26 cellular contexts compared by ENCODE assay signal in genomic region chr6:97473979-97474378, GRCh38.
"Had no signal": no experiment of that assay in that cellular context is flagged by ENCODE, and none has a peak within 500 bp of the region (broad histone marks: within the 10 kb centered on the region; RNA-seq: fewer than 3 reads in every experiment).

No MANE protein-coding gene starts in this region.

- DNase-seq: activated B cell treated with CpG ODN at 0.5 μM for 24 hours; activated CD4-positive, alpha-beta memory T cell treated with anti-CD3 and anti-CD28 coated beads for 36 hours; activated CD4-positive, alpha-beta T cell treated with anti-CD3 and anti-CD28 coated beads, Interleukin-2, amount 10 ng/mL, durations not matched to agents 7 days and 5 days; activated CD8-positive, alpha-beta memory T cell treated with anti-CD3 and anti-CD28 coated beads for 24 hours; activated effector memory CD4-positive, alpha-beta T cell treated with anti-CD3 and anti-CD28 coated beads, Interleukin-2, amount 50 U/mL, for 16 hours; activated naive CD4-positive, alpha-beta T cell treated with Interleukin-2 at 50 U/mL for 16 hours; activated naive CD8-positive, alpha-beta T cell treated with anti-CD3 and anti-CD28 coated beads, Interleukin-2, amount 50 U/mL, for 24 hours; activated T-cell treated with anti-CD3 and anti-CD28 coated beads, Interleukin-2, amount 50 U/mL, for 4 hours; amniotic stem cell; MM.1S; NCI-H1105 treated with DMSO at 0.1 percent for 48 hours; NCI-H1436 treated with DMSO at 0.1 percent for 48 hours; NCI-H187; NCI-H2081; NCI-H446; NCI-H524 treated with DMSO at 0.1 percent for 48 hours; NCI-H748 treated with DMSO at 0.1 percent for 48 hours; SHP77 treated with DMSO at 0.1 percent for 48 hours; T-cell; T-helper 2 cell; T1000 had no signal

- H3K4me3 ChIP-seq: ascending aorta had no signal

- H3K27me3 Mint-ChIP-seq: activated B cell treated with CpG ODN at 0.5 μM for 24 hours; central memory CD8-positive, alpha-beta T cell had no signal

- H3K9me3 ChIP-seq: ascending aorta had no signal

- H3K27ac ChIP-seq: ascending aorta had no signal

- FAIRE-seq: RCC 7860, TTC549 had no signal

- ATAC-seq: activated naive CD4-positive, alpha-beta T cell treated with anti-CD3 and anti-CD28 coated beads, Interleukin-2, amount 50 U/mL, for 72 hours; activated naive CD8-positive, alpha-beta T cell treated with anti-CD3 and anti-CD28 coated beads, Interleukin-2, amount 50 U/mL, for 24 hours; activated T-cell treated with anti-CD3 and anti-CD28 coated beads, Interleukin-2, amount 50 U/mL, for 4 hours; T-cell had no signal

- H3K9me3 Mint-ChIP-seq: activated B cell treated with CpG ODN at 0.5 μM for 24 hours; activated CD4-positive, alpha-beta memory T cell treated with anti-CD3 and anti-CD28 coated beads for 36 hours; activated CD4-positive, alpha-beta T cell treated with anti-CD3 and anti-CD28 coated beads, Interleukin-2, amount 10 ng/mL, durations not matched to agents 7 days and 5 days; activated naive CD4-positive, alpha-beta T cell treated with anti-CD3 and anti-CD28 coated beads, Interleukin-2, amount 50 U/mL, for 72 hours; activated naive CD8-positive, alpha-beta T cell treated with anti-CD3 and anti-CD28 coated beads, Interleukin-2, amount 50 U/mL, for 24 hours; activated T-cell treated with anti-CD3 and anti-CD28 coated beads, Interleukin-2, amount 50 U/mL, for 4 hours; central memory CD8-positive, alpha-beta T cell had no signal

- H3K36me3 ChIP-seq: ascending aorta had no signal

- H3K27me3 ChIP-seq: ascending aorta had no signal

- H3K27ac Mint-ChIP-seq: activated B cell treated with CpG ODN at 0.5 μM for 24 hours; activated CD4-positive, alpha-beta memory T cell treated with anti-CD3 and anti-CD28 coated beads for 36 hours; activated CD4-positive, alpha-beta T cell treated with anti-CD3 and anti-CD28 coated beads, Interleukin-2, amount 10 ng/mL, durations not matched to agents 7 days and 5 days; activated naive CD4-positive, alpha-beta T cell treated with anti-CD3 and anti-CD28 coated beads, Interleukin-2, amount 50 U/mL, for 72 hours; activated naive CD8-positive, alpha-beta T cell treated with anti-CD3 and anti-CD28 coated beads, Interleukin-2, amount 50 U/mL, for 24 hours; T-cell had no signal

- H3K4me1 ChIP-seq: ascending aorta had no signal

- H3K36me3 Mint-ChIP-seq: activated CD4-positive, alpha-beta memory T cell treated with anti-CD3 and anti-CD28 coated beads for 36 hours; activated naive CD4-positive, alpha-beta T cell treated with anti-CD3 and anti-CD28 coated beads, Interleukin-2, amount 50 U/mL, for 72 hours; T-cell had no signal

- H3K4me3 Mint-ChIP-seq: activated B cell treated with CpG ODN at 0.5 μM for 24 hours; activated CD4-positive, alpha-beta memory T cell treated with anti-CD3 and anti-CD28 coated beads for 36 hours; activated CD4-positive, alpha-beta T cell treated with anti-CD3 and anti-CD28 coated beads, Interleukin-2, amount 10 ng/mL, durations not matched to agents 7 days and 5 days; activated naive CD8-positive, alpha-beta T cell treated with anti-CD3 and anti-CD28 coated beads, Interleukin-2, amount 50 U/mL, for 24 hours; activated T-cell treated with anti-CD3 and anti-CD28 coated beads, Interleukin-2, amount 50 U/mL, for 4 hours; central memory CD8-positive, alpha-beta T cell; T-cell had no signal

- H3K4me1 Mint-ChIP-seq: activated B cell treated with CpG ODN at 0.5 μM for 24 hours; activated CD4-positive, alpha-beta T cell treated with anti-CD3 and anti-CD28 coated beads, Interleukin-2, amount 10 ng/mL, durations not matched to agents 7 days and 5 days; activated naive CD8-positive, alpha-beta T cell treated with anti-CD3 and anti-CD28 coated beads, Interleukin-2, amount 50 U/mL, for 24 hours; central memory CD8-positive, alpha-beta T cell; T-cell had no signal
